Comparison of ENCODE assay signal across 10 cellular contexts in the genomic region with DNA sequence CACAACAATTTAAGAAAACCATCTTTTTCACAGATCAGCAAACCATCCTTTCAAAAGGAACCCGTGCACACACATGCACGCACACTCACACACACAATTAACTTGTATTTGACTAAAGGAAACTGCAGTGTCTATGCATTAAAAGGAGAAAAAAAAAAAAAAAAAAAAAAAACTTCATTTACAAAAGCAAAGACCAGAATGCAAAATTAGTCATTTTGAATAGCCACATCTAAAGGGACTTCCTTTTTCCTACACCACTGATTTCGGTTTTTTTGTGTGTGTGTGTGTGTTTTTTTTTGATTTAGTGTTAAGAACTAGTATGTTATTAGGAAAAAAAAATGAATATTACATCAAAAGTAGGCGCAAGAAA. TPM values are rescaled to one million over a fixed set of nuclear protein-coding genes. Genes with fewer than 3 reads are reported as not detected.
DNase-seq lines count a peak whose midpoint lies in the region; FAIRE-seq and TF ChIP-seq lines count a peak whose summit lies in the region.
"Had no signal": no experiment of that assay in that cellular context is flagged by ENCODE, and none has a peak within 500 bp of the region (broad histone marks: within the 10 kb centered on the region; RNA-seq: fewer than 3 reads in every experiment).

No MANE protein-coding gene starts in this region.

- intact Hi-C loops in endothelial cell of umbilical vein (cut with micrococcal nuclease) (no loop called here), sigmoid colon (cut with DNase I) (no loop called here)

- H3K27me3 ChIP-seq in endothelial cell of umbilical vein (ENCODE audit: control insufficient read depth in 2 of 2, insufficient read depth in 2 of 2, low read length in 2 of 2) (no peaks in the 10 kb centered on the region), sigmoid colon (no peaks in the 10 kb centered on the region)

- H3K4me1 ChIP-seq in endothelial cell of umbilical vein (ENCODE audit: control insufficient read depth, extremely low read depth, insufficient read depth, low read length) (peaks cover 78% of the 10 kb centered on the region), sigmoid colon (peaks cover 0 to 88% (median 86%) of the 10 kb centered on the region in 4 donors)

- no peak for TF ChIP-seq CTCF in GM12865 (IDR thresholded peaks at IDR 0.05; ENCODE audit: insufficient read depth, low read depth, low read length, missing control alignments)
- no peak for TF ChIP-seq CTCF in endothelial cell of umbilical vein (IDR thresholded peaks at IDR 0.05; ENCODE audit: extremely low read depth in 1 of 2, insufficient read depth in 1 of 2, low read depth in 1 of 2, low read length in 2 of 2)
- TF ChIP-seq CTCF in sigmoid colon (IDR thresholded peaks at IDR 0.05) = no peak
- no peak for TF ChIP-seq CTCF in HFFc6 (IDR thresholded peaks at IDR 0.05)

- H3K27ac ChIP-seq in endothelial cell of umbilical vein (ENCODE audit: insufficient read depth, low read depth, low read length) (peak overlapping the region; percentile 97), sigmoid colon (peak overlapping the region; percentile 99 to 100 (median 99))

- POLR2A ChIA-PET in endothelial cell of umbilical vein (lab: Charles Lee) = interaction anchor here (1.0 to 1.3 kb wide), 2 partner anchors 9 to 10 kb away, joined by 4 to 7 read pairs; no protein-coding TSS in a partner anchor

- H3K79me2 ChIP-seq in endothelial cell of umbilical vein (ENCODE audit: control insufficient read depth, insufficient read depth, low read length) = peaks cover 94% of the 10 kb centered on the region

- H3K27me3 Mint-ChIP-seq in HFFc6 (ENCODE audit: insufficient read depth) (no peaks in the 10 kb centered on the region), immature natural killer cell (ENCODE audit: low read depth in 3 of 3) (peaks cover 0 to 2% (median 0%) of the 10 kb centered on the region in 3 donors)

- dilution Hi-C loops in endothelial cell of umbilical vein (cut with MboI; ENCODE audit: extremely low pct_ligation_motif_present, low sequenced_read_pairs) = no loop called here

- DNase-seq in GM12865 (ENCODE audit: low read depth) (peak; percentile 54), NOMO-1 treated with DMSO at 0.1 percent for 48 hours (lab: John Stamatoyannopoulos, UW; ENCODE audit: unreplicated experiment) (peak; percentile 45), endothelial cell of umbilical vein (ENCODE audit: low read depth, low spot score) (no peak), sigmoid colon (no peak), HFFc6 (no peak), retina (no peak), NCI-H2029 treated with DMSO at 0.1 percent for 48 hours (lab: John Stamatoyannopoulos, UW) (no peak), immature natural killer cell (no peak)
- DNase-seq: activated naive CD4-positive, alpha-beta T cell treated with anti-CD3 and anti-CD28 coated beads, Interleukin-2, amount 50 U/mL, for 16 hours; stimulated activated CD4-positive, alpha-beta T cell treated with anti-CD3 and anti-CD28 coated beads, Interleukin-4, amount 100 ng/mL, for 1 hour had no signal

- H3K9me3 ChIP-seq in endothelial cell of umbilical vein (replicated peaks; ENCODE audit: control insufficient read depth, insufficient read depth, low read length) = no peaks in the 10 kb centered on the region
- H3K9me3 ChIP-seq in sigmoid colon = no peaks in the 10 kb centered on the region

- CTCF ChIA-PET in endothelial cell of umbilical vein (lab: Charles Lee) = interaction anchor here (1.2 to 16.6 kb wide), 6 partner anchors 9 to 271 kb away, joined by 3 to 406 read pairs (median 6); no protein-coding TSS in a partner anchor

- no peak for FAIRE-seq in endothelial cell of umbilical vein (lab: Jason Lieb, UNC)

- H3K4me1 Mint-ChIP-seq in HFFc6 (ENCODE audit: low read depth) (no peaks in the 10 kb centered on the region), immature natural killer cell (peaks cover 2 to 13% of the 10 kb centered on the region in 2 donors)

- 47 to 77% methylated on average over 4 of the region's 4 CpGs for WGBS in sigmoid colon, 2 donors

- no peak for TF ChIP-seq EP300 in sigmoid colon (IDR thresholded peaks at IDR 0.05)

- no peaks in the 10 kb centered on the region for H4K20me1 ChIP-seq in endothelial cell of umbilical vein (replicated peaks; ENCODE audit: control insufficient read depth, extremely low read depth, insufficient read depth, low read length)

- H3K36me3 Mint-ChIP-seq in HFFc6 (ENCODE audit: low read depth) = peaks cover 12% of the 10 kb centered on the region
- H3K36me3 Mint-ChIP-seq in immature natural killer cell = peaks cover 1 to 17% (median 13%) of the 10 kb centered on the region in 3 donors

- peak overlapping the region; percentile 84 for H3K9ac ChIP-seq in endothelial cell of umbilical vein (replicated peaks; ENCODE audit: extremely low read depth, insufficient read depth, low read length)

- H3K4me2 ChIP-seq in endothelial cell of umbilical vein (ENCODE audit: insufficient read depth, low read length) = peak overlapping the region; percentile 97

- H3K9me1 ChIP-seq in endothelial cell of umbilical vein (replicated peaks; ENCODE audit: control insufficient read depth, extremely low read depth, insufficient read depth, low read length) = no peaks in the 10 kb centered on the region

- H3K27ac Mint-ChIP-seq in HFFc6 = no peak overlapping the region
- H3K27ac Mint-ChIP-seq in immature natural killer cell = no peak overlapping the region

- peaks cover 4 to 18% of the 10 kb centered on the region in 2 experiments for H3K36me3 ChIP-seq in endothelial cell of umbilical vein (ENCODE audit: control insufficient read depth in 2 of 2, extremely low read depth in 1 of 2, insufficient read depth in 2 of 2, low read length in 2 of 2)
- H3K36me3 ChIP-seq in sigmoid colon = peaks cover 0 to 13% (median 0%) of the 10 kb centered on the region in 4 donors

- H3K9me3 Mint-ChIP-seq in HFFc6 (no peaks in the 10 kb centered on the region), immature natural killer cell (no peaks in the 10 kb centered on the region)

- TF ChIP-seq POLR2A in endothelial cell of umbilical vein (IDR thresholded peaks at IDR 0.05; ENCODE audit: low read depth, low read length) (no peak), sigmoid colon (IDR thresholded peaks at IDR 0.05) (no peak)

- BruUV-seq in endothelial cell of umbilical vein (replicated peaks; lab: Mats Ljungman, UMichigan) = no TSS peak

- H2AFZ ChIP-seq in endothelial cell of umbilical vein (ENCODE audit: low read depth, low read length) = no peak overlapping the region

- peak overlapping the region; percentile 67 for H3K4me3 ChIP-seq in GM12865 (ENCODE audit: low read depth, low read length)
- peak overlapping the region in 1 of 3 experiments; percentile 82 for H3K4me3 ChIP-seq in endothelial cell of umbilical vein (replicated peaks in 1 of 3; ENCODE audit: insufficient read depth in 1 of 3, low read depth in 1 of 3, low read length in 3 of 3)
- no peak overlapping the region for H3K4me3 ChIP-seq in sigmoid colon

- no peak overlapping the region for H3K4me3 Mint-ChIP-seq in HFFc6
- no peak overlapping the region for H3K4me3 Mint-ChIP-seq in immature natural killer cell

TF ChIP-seq in endothelial cell of umbilical vein, 7 proteins besides CTCF, POLR2A, EP300 and RAD21:
- TF ChIP-seq JUN (IDR thresholded peaks at IDR 0.05; ENCODE audit: borderline replicate concordance, insufficient read depth, insufficient read length, low read depth) = no peak

RNA-seq across cellular contexts. Expression of a gene that starts 6.3 kb away (rescaled TPM):
- total RNA-seq in endothelial cell of umbilical vein (75.2 and 76.3 TPM in 2 replicates), sigmoid colon (10 to 100 TPM; 24.8 to 46.0 (median 29.3) TPM)
- polyA plus RNA-seq in endothelial cell of umbilical vein (26.4 and 30.6 TPM in 2 replicates), sigmoid colon (10 to 100 TPM in 2 of 3 donors, 1 to 10 TPM in 1; 7.8 to 23.2 (median 11.3) TPM), immature natural killer cell (10 to 100 TPM in 1 of 3 donors, 1 to 10 TPM in 2; 3.4 to 16.9 (median 5.1) TPM)
- 31.6 and 33.3 TPM in 2 replicates for polyA plus RNA-seq in endothelial cell of umbilical vein (2011; cell fraction: cytosol; rRNA removed)
- polyA plus RNA-seq in endothelial cell of umbilical vein (2011; cell fraction: nucleus; rRNA removed) = 107 and 122 TPM in 2 replicates
- 55.4 and 56.4 TPM in 2 replicates for polyA plus RNA-seq in endothelial cell of umbilical vein (2012)
- 47.8 and 61.9 TPM in 2 replicates for polyA minus RNA-seq in endothelial cell of umbilical vein
- polyA minus RNA-seq in endothelial cell of umbilical vein (2011; cell fraction: cytosol; rRNA and poly(A)+ RNA removed) = 6.9 TPM
- 82.0 and 106 TPM in 2 replicates for polyA minus RNA-seq in endothelial cell of umbilical vein (2011; cell fraction: nucleus; rRNA and poly(A)+ RNA removed)
- total RNA-seq in HFFc6 (2021; fragmentation: NEBNext Ultra II Directional; extraction: Animal tissue kit (Norgen Biotek cat#: 25700)) = 10 to 100 TPM; 27.8 to 38.3 (median 34.8) TPM

Comparison
In these comparisons a context has a peak if more than half of its experiments do, and no peak if none do; other contexts are left out.
1. DNase-seq: peak in GM12865 (single experiment) and NOMO-1 treated with DMSO at 0.1 percent for 48 hours (single experiment); none in endothelial cell of umbilical vein (single experiment), sigmoid colon (single experiment), HFFc6 (single experiment), retina (single experiment), NCI-H2029 treated with DMSO at 0.1 percent for 48 hours (single experiment) and immature natural killer cell (0 of 3).